In the genomic region with DNA sequence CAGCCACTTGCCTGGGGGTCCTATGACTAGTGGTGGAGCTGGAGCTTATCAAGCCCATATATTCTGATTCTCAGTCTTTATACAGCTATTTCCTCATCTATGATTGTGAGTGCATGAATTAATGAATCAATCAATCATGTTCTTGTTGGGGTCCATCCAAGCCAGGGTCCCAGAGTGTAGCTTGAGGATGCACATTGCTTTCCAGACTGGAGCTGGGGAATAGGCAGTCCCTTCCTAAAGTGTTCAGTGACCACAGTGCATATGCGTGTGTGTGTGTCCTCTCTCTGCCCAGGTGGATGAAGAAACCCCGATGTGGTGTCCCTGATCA, we compare ENCODE assay signal across 26 cellular contexts. TPM values are rescaled to one million over a fixed set of nuclear protein-coding genes. Genes with fewer than 3 reads are reported as not detected.
A peak's percentile ranks its signal among the peaks of the same experiment; 100 is the strongest.
DNase-seq lines count a peak whose midpoint lies in the region; ATAC-seq and TF ChIP-seq lines count a peak whose summit lies in the region.
"Had no signal": no experiment of that assay in that cellular context is flagged by ENCODE, and none has a peak within 500 bp of the region (broad histone marks: within the 10 kb centered on the region; RNA-seq: fewer than 3 reads in every experiment).

No MANE protein-coding gene starts in this region.

- no peak overlapping the region for H3K4me3 ChIP-seq in effector memory CD4-positive, alpha-beta T cell (ENCODE audit: insufficient read depth, low read depth, low read length, poor library complexity, severe bottlenecking)
- no peak overlapping the region for H3K4me3 ChIP-seq in thyroid gland (replicated peaks in 1 of 3)
- H3K4me3 ChIP-seq: GM23248, heart left ventricle had no signal

- peak overlapping the region; percentile 47 for H3K27ac ChIP-seq in effector memory CD4-positive, alpha-beta T cell (ENCODE audit: insufficient read depth, low read length, poor library complexity, severe bottlenecking)
- peak overlapping the region; percentile 45 to 68 (median 50) for H3K27ac ChIP-seq in thyroid gland
- H3K27ac ChIP-seq: GM23248, heart left ventricle, KMS-11 had no signal

- peaks cover 5% of the 10 kb centered on the region for H3K4me1 ChIP-seq in effector memory CD4-positive, alpha-beta T cell (ENCODE audit: control insufficient read depth, insufficient read depth, low read length, poor library complexity, severe bottlenecking)
- peaks cover 10 to 13% of the 10 kb centered on the region in 2 donors for H3K4me1 ChIP-seq in thyroid gland
- H3K4me1 ChIP-seq: heart left ventricle had no signal

- no peak for TF ChIP-seq CTCF in thyroid gland (IDR thresholded peaks at IDR 0.05)

- CTCF ChIA-PET in activated naive CD4-positive, alpha-beta T cell treated with anti-CD3 and anti-CD28 coated beads, Interleukin-2, amount 10 ng/mL, durations not matched to agents 7 days and 5 days (lab: Charles Lee): interaction anchor here (1.9 kb wide), 1 partner anchor 18 kb away, joined by 7 read pairs; no protein-coding TSS in a partner anchor

- WGBS in thyroid gland, 2 donors: 79 to 83% methylated on average over 2 of the region's 2 CpGs

- H3K4me1 Mint-ChIP-seq in activated naive CD4-positive, alpha-beta T cell treated with anti-CD3 and anti-CD28 coated beads, Interleukin-2, amount 10 ng/mL, durations not matched to agents 7 days and 5 days: peaks cover 30% of the 10 kb centered on the region
- peaks cover 14% of the 10 kb centered on the region for H3K4me1 Mint-ChIP-seq in T-helper 17 cell

- peaks cover 4% of the 10 kb centered on the region for H3K36me3 Mint-ChIP-seq in activated naive CD4-positive, alpha-beta T cell treated with anti-CD3 and anti-CD28 coated beads, Interleukin-2, amount 10 ng/mL, durations not matched to agents 7 days and 5 days
- H3K36me3 Mint-ChIP-seq in T-helper 17 cell (ENCODE audit: low read depth): no peaks in the 10 kb centered on the region

- no peak for ATAC-seq in T-helper 17 cell
- ATAC-seq: heart left ventricle, left ventricle myocardium superior, SK-N-SH treated with all-trans-retinoic acid at 6 μM for 48 hours had no signal

- H3K9me3 ChIP-seq in T-helper 17 cell (ENCODE audit: control insufficient read depth, low read length, poor library complexity, severe bottlenecking): no peaks in the 10 kb centered on the region
- no peaks in the 10 kb centered on the region for H3K9me3 ChIP-seq in effector memory CD4-positive, alpha-beta T cell (ENCODE audit: control insufficient read depth, low read length)
- H3K9me3 ChIP-seq in thyroid gland: no peaks in the 10 kb centered on the region
- H3K9me3 ChIP-seq: heart left ventricle had no signal

- intact Hi-C loops in thyroid gland (cut with DNase I): no loop called here

- H3K27me3 Mint-ChIP-seq in activated naive CD4-positive, alpha-beta T cell treated with anti-CD3 and anti-CD28 coated beads, Interleukin-2, amount 10 ng/mL, durations not matched to agents 7 days and 5 days: no peaks in the 10 kb centered on the region
- H3K27me3 Mint-ChIP-seq in T-helper 17 cell: no peaks in the 10 kb centered on the region

- no peak overlapping the region for H3K4me3 Mint-ChIP-seq in activated naive CD4-positive, alpha-beta T cell treated with anti-CD3 and anti-CD28 coated beads, Interleukin-2, amount 10 ng/mL, durations not matched to agents 7 days and 5 days
- H3K4me3 Mint-ChIP-seq in T-helper 17 cell: peak overlapping the region; percentile 83

- TF ChIP-seq POLR2A in thyroid gland (IDR thresholded peaks at IDR 0.05): no peak

- H3K36me3 ChIP-seq in effector memory CD4-positive, alpha-beta T cell (ENCODE audit: control insufficient read depth, insufficient read depth, low read length): no peaks in the 10 kb centered on the region
- H3K36me3 ChIP-seq in thyroid gland: no peaks in the 10 kb centered on the region
- H3K36me3 ChIP-seq: heart left ventricle had no signal

- H3K9me3 Mint-ChIP-seq in activated naive CD4-positive, alpha-beta T cell treated with anti-CD3 and anti-CD28 coated beads, Interleukin-2, amount 10 ng/mL, durations not matched to agents 7 days and 5 days: no peaks in the 10 kb centered on the region

- H3K27ac Mint-ChIP-seq in activated naive CD4-positive, alpha-beta T cell treated with anti-CD3 and anti-CD28 coated beads, Interleukin-2, amount 10 ng/mL, durations not matched to agents 7 days and 5 days: peak overlapping the region; percentile 99
- H3K27ac Mint-ChIP-seq in T-helper 17 cell: peak overlapping the region; percentile 97

- H3K27me3 ChIP-seq in effector memory CD4-positive, alpha-beta T cell (replicated peaks; ENCODE audit: control insufficient read depth, insufficient read depth, low read length, poor library complexity, severe bottlenecking): no peaks in the 10 kb centered on the region
- no peaks in the 10 kb centered on the region for H3K27me3 ChIP-seq in thyroid gland
- H3K27me3 ChIP-seq: heart left ventricle had no signal

- DNase-seq in activated naive CD4-positive, alpha-beta T cell treated with anti-CD3 and anti-CD28 coated beads, Interleukin-2, amount 10 ng/mL, durations not matched to agents 7 days and 5 days: no peak
- DNase-seq in activated naive CD4-positive, alpha-beta T cell treated with Interleukin-2 at 50 U/mL for 16 hours: no peak
- no peak for DNase-seq in T-helper 17 cell
- no peak for DNase-seq in effector memory CD4-positive, alpha-beta T cell
- no peak for DNase-seq in thyroid gland
- DNase-seq in glomerular visceral epithelial cell (ENCODE audit: extremely low spot score): no peak
- no peak for DNase-seq in COLO829 (ENCODE audit: low spot score)
- no peak for DNase-seq in HT-29 (ENCODE audit: low spot score)
- DNase-seq: activated CD4-positive, alpha-beta T cell treated with anti-CD3 and anti-CD28 coated beads, Interleukin-2, amount 50 U/mL, for 48 hours; aorta; cerebellar nuclear complex; EL; GM23248; heart left ventricle; left ventricle myocardium superior; NCI-H1048; NCI-H2029 treated with DMSO at 0.1 percent for 48 hours; occipital lobe; stimulated activated CD4-positive, alpha-beta T cell treated with anti-CD3 and anti-CD28 coated beads, Interleukin-15, amount 100 ng/mL, for 24 hours had no signal

RNA-seq across cellular contexts. Expression of a gene that starts 25.1 kb away (rescaled TPM):
- under 1 TPM; 0.15 to 0.16 TPM for total RNA-seq in T-helper 17 cell
- 1 to 10 TPM in 1 of 4 donors, under 1 TPM in 3; 0.67 to 1.6 (median 0.92) TPM for total RNA-seq in thyroid gland
- 5.7 and 6.3 TPM in 2 replicates for total RNA-seq in HT-29 (2014; rRNA removed; shearing (Covaris generic))

RNA-seq across cellular contexts. Expression of a gene that starts 26.3 kb away (rescaled TPM):
- total RNA-seq in T-helper 17 cell (10 to 100 TPM; 60.8 to 64.4 TPM), thyroid gland (10 to 100 TPM; 18.3 to 40.3 (median 28.8) TPM)
- 31.6 and 40.1 TPM in 2 replicates for total RNA-seq in HT-29 (2014; rRNA removed; shearing (Covaris generic))

RNA-seq across cellular contexts. Expression of a gene that starts 33.0 kb away (rescaled TPM):
- total RNA-seq in T-helper 17 cell (10 to 100 TPM; 39.4 to 43.6 TPM), thyroid gland (10 to 100 TPM; 30.3 to 94.2 (median 65.7) TPM)
- total RNA-seq in HT-29 (2014; rRNA removed; shearing (Covaris generic)): 508 and 511 TPM in 2 replicates

RNA-seq across cellular contexts. Expression of a gene that starts 40.6 kb away (rescaled TPM):
- total RNA-seq in T-helper 17 cell: not detected
- not detected for total RNA-seq in thyroid gland
- total RNA-seq in HT-29 (2014; rRNA removed; shearing (Covaris generic)): 0.37 and 0.81 TPM in 2 replicates
- total RNA-seq: aorta, fibroblast of lung, GM23248, heart left ventricle, left ventricle myocardium superior, mucosa of gallbladder, NCI-H460, occipital lobe, RPMI7951, temporal lobe had no signal
